In the genomic region with DNA sequence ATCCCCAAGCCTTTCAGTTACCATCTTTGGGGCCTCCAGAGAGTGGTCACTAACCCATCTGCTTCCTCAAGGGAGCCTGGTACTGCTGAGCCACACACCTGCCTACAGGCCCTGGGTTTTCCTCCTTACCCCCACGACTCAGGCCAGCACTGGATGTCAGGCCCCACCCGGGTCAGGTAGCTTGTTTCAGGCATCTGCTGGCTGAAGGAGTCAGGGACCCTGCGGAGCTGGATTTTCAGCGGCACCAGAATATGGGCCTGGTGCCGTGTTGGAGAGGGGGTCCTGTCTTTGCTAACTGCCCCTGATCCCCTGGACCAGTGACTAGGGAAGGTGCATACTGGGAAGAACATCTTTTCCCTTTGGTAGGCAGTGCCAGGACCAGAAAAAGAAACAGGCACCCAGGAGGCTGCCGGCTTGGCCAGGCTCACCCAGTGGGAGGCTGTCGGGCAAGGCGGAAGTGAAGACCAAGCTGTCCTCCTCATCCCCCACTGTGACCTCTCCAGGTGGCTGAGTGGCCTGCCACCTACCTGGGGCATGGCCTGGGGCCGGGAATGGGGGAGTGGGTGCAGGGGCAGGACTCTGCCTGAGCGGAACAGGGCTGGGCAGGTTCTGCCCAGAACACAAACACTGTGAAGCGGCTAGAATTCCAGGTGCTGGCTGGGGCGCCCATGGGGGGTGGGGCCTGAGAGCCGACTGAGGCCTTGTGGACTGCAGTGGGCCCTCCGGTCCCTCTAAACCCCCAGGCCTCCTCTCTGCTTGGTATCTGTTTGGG, we compare ENCODE assay signal across 16 cellular contexts. TPM values are rescaled to one million over a fixed set of nuclear protein-coding genes. Genes with fewer than 3 reads are reported as not detected.
A peak's percentile ranks its signal among the peaks of the same experiment; 100 is the strongest.
DNase-seq lines count a peak whose midpoint lies in the region; ATAC-seq and TF ChIP-seq lines count a peak whose summit lies in the region.
"Had no signal": no experiment of that assay in that cellular context is flagged by ENCODE, and none has a peak within 500 bp of the region (broad histone marks: within the 10 kb centered on the region; RNA-seq: fewer than 3 reads in every experiment).

No MANE protein-coding gene starts in this region.

- H3K27ac ChIP-seq in neural progenitor cell = no peak overlapping the region
- H3K27ac ChIP-seq in suprapubic skin = no peak overlapping the region
- H3K27ac ChIP-seq: PC-9, RWPE1 had no signal

- no peaks in the 10 kb centered on the region for H3K27me3 Mint-ChIP-seq in activated CD8-positive, alpha-beta T cell treated with anti-CD3 and anti-CD28 coated beads for 36 hours
- no peaks in the 10 kb centered on the region for H3K27me3 Mint-ChIP-seq in activated CD8-positive, alpha-beta T cell treated with anti-CD3 and anti-CD28 coated beads, Interleukin-2, amount 10 ng/mL, durations not matched to agents 7 days and 5 days (ENCODE audit: low read depth)
- H3K27me3 Mint-ChIP-seq in neural progenitor cell (ENCODE audit: insufficient read depth, low read depth) = peaks cover 8% of the 10 kb centered on the region
- H3K27me3 Mint-ChIP-seq: B cell had no signal

- H3K27me3 ChIP-seq in neural progenitor cell (no peaks in the 10 kb centered on the region), suprapubic skin (no peaks in the 10 kb centered on the region)

- H3K9me3 Mint-ChIP-seq in activated CD8-positive, alpha-beta T cell treated with anti-CD3 and anti-CD28 coated beads for 36 hours = no peaks in the 10 kb centered on the region
- H3K9me3 Mint-ChIP-seq in activated CD8-positive, alpha-beta T cell treated with anti-CD3 and anti-CD28 coated beads, Interleukin-2, amount 10 ng/mL, durations not matched to agents 7 days and 5 days (ENCODE audit: insufficient read depth) = no peaks in the 10 kb centered on the region
- H3K9me3 Mint-ChIP-seq in neural progenitor cell = peaks cover 1% of the 10 kb centered on the region
- H3K9me3 Mint-ChIP-seq: CD4-positive, CD25-positive, alpha-beta regulatory T cell had no signal

- H3K4me2 ChIP-seq in neural progenitor cell = no peak overlapping the region
- H3K4me2 ChIP-seq: PC-9 had no signal

- TF ChIP-seq EP300 in suprapubic skin (IDR thresholded peaks at IDR 0.05) = no peak

- H4K20me1 ChIP-seq in neural progenitor cell (ENCODE audit: low read depth) = no peaks in the 10 kb centered on the region

- no peaks in the 10 kb centered on the region for H3K9me3 ChIP-seq in neural progenitor cell (ENCODE audit: low read depth)
- no peaks in the 10 kb centered on the region for H3K9me3 ChIP-seq in suprapubic skin

- no peak overlapping the region for H3K4me3 ChIP-seq in neural progenitor cell
- H3K4me3 ChIP-seq in suprapubic skin = no peak overlapping the region
- H3K4me3 ChIP-seq: PC-9 had no signal

- H3K9ac ChIP-seq in neural progenitor cell = no peak overlapping the region

- no peak for TF ChIP-seq POLR2A in suprapubic skin (IDR thresholded peaks at IDR 0.05)

- TF ChIP-seq CTCF in activated CD8-positive, alpha-beta T cell treated with anti-CD3 and anti-CD28 coated beads for 36 hours (IDR thresholded peaks at IDR 0.05) = no peak
- TF ChIP-seq CTCF in neural progenitor cell (IDR thresholded peaks at IDR 0.05) (no peak), suprapubic skin (IDR thresholded peaks at IDR 0.05) (no peak)

- peaks cover 14% of the 10 kb centered on the region for H3F3A ChIP-seq in neural progenitor cell (ENCODE audit: low read depth)

- H3K36me3 Mint-ChIP-seq in activated CD8-positive, alpha-beta T cell treated with anti-CD3 and anti-CD28 coated beads for 36 hours (ENCODE audit: low read depth) = no peaks in the 10 kb centered on the region
- no peaks in the 10 kb centered on the region for H3K36me3 Mint-ChIP-seq in activated CD8-positive, alpha-beta T cell treated with anti-CD3 and anti-CD28 coated beads, Interleukin-2, amount 10 ng/mL, durations not matched to agents 7 days and 5 days (ENCODE audit: low read depth)
- H3K36me3 Mint-ChIP-seq in neural progenitor cell = no peaks in the 10 kb centered on the region
- H3K36me3 Mint-ChIP-seq: CD4-positive, CD25-positive, alpha-beta regulatory T cell had no signal

- POLR2A ChIA-PET in activated CD8-positive, alpha-beta T cell treated with anti-CD3 and anti-CD28 coated beads for 36 hours (lab: Charles Lee) = interaction anchor here (0.8 kb wide), 1 partner anchor 12 kb away, joined by 3 read pairs; a partner anchor contains a TSS
- POLR2A ChIA-PET in activated CD8-positive, alpha-beta T cell treated with anti-CD3 and anti-CD28 coated beads, Interleukin-2, amount 10 ng/mL, durations not matched to agents 7 days and 5 days (lab: Charles Lee) = no interaction called here

- 83% methylated on average over 6 of the region's 14 CpGs for WGBS in suprapubic skin

- no peaks in the 10 kb centered on the region for H3K36me3 ChIP-seq in neural progenitor cell
- no peaks in the 10 kb centered on the region for H3K36me3 ChIP-seq in suprapubic skin

- DNase-seq in activated CD8-positive, alpha-beta T cell treated with anti-CD3 and anti-CD28 coated beads for 36 hours = no peak
- no peak for DNase-seq in activated CD8-positive, alpha-beta T cell treated with anti-CD3 and anti-CD28 coated beads, Interleukin-2, amount 10 ng/mL, durations not matched to agents 7 days and 5 days
- DNase-seq in NCI-H69 (lab: John Stamatoyannopoulos, UW) (peak; percentile 33), neural progenitor cell (ENCODE audit: low spot score) (no peak), suprapubic skin (ENCODE audit: low spot score in 2 of 2) (peak; percentile 53 to 57), glomerular visceral epithelial cell (ENCODE audit: extremely low spot score) (no peak)
- DNase-seq in stimulated activated CD4-positive, alpha-beta T cell treated with anti-CD3 and anti-CD28 coated beads, Interleukin-1b, Interleukin-23, amount 100 ng/mL, for 48 hours = no peak
- DNase-seq: COR-L47, DMS 273 treated with DMSO at 0.1 percent for 48 hours, NCI-H1105 treated with DMSO at 0.1 percent for 48 hours, SIG-M5 had no signal

- H3K79me2 ChIP-seq in neural progenitor cell (ENCODE audit: low read depth) = no peaks in the 10 kb centered on the region

- peak overlapping the region; percentile 12 for H2AFZ ChIP-seq in neural progenitor cell (replicated peaks)
- H2AFZ ChIP-seq: PC-9 had no signal

- CTCF ChIA-PET in activated CD8-positive, alpha-beta T cell treated with anti-CD3 and anti-CD28 coated beads for 36 hours (lab: Charles Lee) = interaction anchor here (0.8 to 3.5 kb wide), 18 partner anchors 9 to 855 kb away, joined by 3 to 14 read pairs (median 4); a partner anchor contains a TSS
- CTCF ChIA-PET in activated CD8-positive, alpha-beta T cell treated with anti-CD3 and anti-CD28 coated beads, Interleukin-2, amount 10 ng/mL, durations not matched to agents 7 days and 5 days (lab: Charles Lee) = interaction anchor here (0.7 to 2.8 kb wide), 21 partner anchors 7 to 864 kb away, joined by 3 to 12 read pairs (median 4); a partner anchor contains a TSS

- no peak overlapping the region for H3K4me3 Mint-ChIP-seq in activated CD8-positive, alpha-beta T cell treated with anti-CD3 and anti-CD28 coated beads for 36 hours
- H3K4me3 Mint-ChIP-seq in activated CD8-positive, alpha-beta T cell treated with anti-CD3 and anti-CD28 coated beads, Interleukin-2, amount 10 ng/mL, durations not matched to agents 7 days and 5 days = no peak overlapping the region
- no peak overlapping the region for H3K4me3 Mint-ChIP-seq in neural progenitor cell
- H3K4me3 Mint-ChIP-seq: B cell; CD4-positive, CD25-positive, alpha-beta regulatory T cell had no signal

- peaks cover 7% of the 10 kb centered on the region for H3K4me1 Mint-ChIP-seq in activated CD8-positive, alpha-beta T cell treated with anti-CD3 and anti-CD28 coated beads for 36 hours (ENCODE audit: low read depth)
- peaks cover 6% of the 10 kb centered on the region for H3K4me1 Mint-ChIP-seq in activated CD8-positive, alpha-beta T cell treated with anti-CD3 and anti-CD28 coated beads, Interleukin-2, amount 10 ng/mL, durations not matched to agents 7 days and 5 days (ENCODE audit: low read depth)
- H3K4me1 Mint-ChIP-seq in neural progenitor cell = peaks cover 14% of the 10 kb centered on the region
- H3K4me1 Mint-ChIP-seq: B cell had no signal

- ATAC-seq in activated CD8-positive, alpha-beta T cell treated with anti-CD3 and anti-CD28 coated beads for 36 hours = no peak
- no peak for ATAC-seq in activated CD8-positive, alpha-beta T cell treated with anti-CD3 and anti-CD28 coated beads, Interleukin-2, amount 10 ng/mL, durations not matched to agents 7 days and 5 days
- no peak for ATAC-seq in GM19328 (IDR thresholded peaks at IDR 0.05; ENCODE audit: unreplicated experiment)

- H3K27ac Mint-ChIP-seq in activated CD8-positive, alpha-beta T cell treated with anti-CD3 and anti-CD28 coated beads for 36 hours = peak overlapping the region; percentile 30
- H3K27ac Mint-ChIP-seq in activated CD8-positive, alpha-beta T cell treated with anti-CD3 and anti-CD28 coated beads, Interleukin-2, amount 10 ng/mL, durations not matched to agents 7 days and 5 days = no peak overlapping the region
- H3K27ac Mint-ChIP-seq in neural progenitor cell = peak overlapping the region; percentile 37
- H3K27ac Mint-ChIP-seq: B cell had no signal

- peaks cover 10% of the 10 kb centered on the region for H3K4me1 ChIP-seq in neural progenitor cell
- peaks cover 23% of the 10 kb centered on the region for H3K4me1 ChIP-seq in suprapubic skin

- intact Hi-C loops in activated CD8-positive, alpha-beta T cell treated with anti-CD3 and anti-CD28 coated beads for 36 hours (cut with micrococcal nuclease) = loop anchor here (10.0 kb wide), 1 partner anchor 354 kb away; no protein-coding TSS in a partner anchor

RNA-seq across cellular contexts. Expression of a gene that starts 12.4 kb away (rescaled TPM):
- total RNA-seq in activated CD8-positive, alpha-beta T cell treated with anti-CD3 and anti-CD28 coated beads for 36 hours = 10 to 100 TPM; 21.9 to 23.7 TPM
- 10 to 100 TPM; 17.4 to 18.2 TPM for total RNA-seq in activated CD8-positive, alpha-beta T cell treated with anti-CD3 and anti-CD28 coated beads, Interleukin-2, amount 10 ng/mL, durations not matched to agents 7 days and 5 days
- total RNA-seq in neural progenitor cell (ENCODE audit: low replicate concordance) = 25.7 and 39.5 TPM in 2 replicates
- 10 to 100 TPM; 20.3 to 29.1 (median 22.8) TPM for total RNA-seq in suprapubic skin

Comparison
In these comparisons a context has a peak if more than half of its experiments do, and no peak if none do; other contexts are left out.
1. DNase-seq: peak in NCI-H69 (single experiment) and suprapubic skin (2 of 2); none in activated CD8-positive, alpha-beta T cell treated with anti-CD3 and anti-CD28 coated beads for 36 hours (single experiment), activated CD8-positive, alpha-beta T cell treated with anti-CD3 and anti-CD28 coated beads, Interleukin-2, amount 10 ng/mL, durations not matched to agents 7 days and 5 days (single experiment), neural progenitor cell (single experiment), glomerular visceral epithelial cell (single experiment) and stimulated activated CD4-positive, alpha-beta T cell treated with anti-CD3 and anti-CD28 coated beads, Interleukin-1b, Interleukin-23, amount 100 ng/mL, for 48 hours (single experiment).